In the genomic region with DNA sequence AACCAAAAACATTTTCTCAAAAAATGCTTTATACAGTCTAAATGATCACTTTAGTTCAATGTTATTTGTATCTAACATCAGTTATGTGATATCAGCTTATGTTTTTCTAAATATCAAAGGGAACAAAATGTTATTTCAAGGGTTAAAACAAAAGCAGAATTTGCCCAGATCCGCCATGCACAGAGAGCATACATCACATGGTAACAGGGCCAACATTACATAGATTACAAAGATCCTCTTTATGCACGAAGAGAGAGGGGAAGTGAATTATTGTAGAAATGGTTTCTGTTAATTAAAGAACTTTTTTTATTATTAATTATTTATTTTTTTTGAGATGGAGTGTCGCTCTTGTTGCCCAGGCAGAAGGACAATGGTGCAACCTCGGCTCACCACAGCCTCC, we compare ENCODE assay signal across 30 cellular contexts.
"Had no signal": no experiment of that assay in that cellular context is flagged by ENCODE, and none has a peak within 500 bp of the region (broad histone marks: within the 10 kb centered on the region; RNA-seq: fewer than 3 reads in every experiment).

No MANE protein-coding gene starts in this region.

- H3K27ac ChIP-seq: ovary, parathyroid adenoma, psoas muscle, right lobe of liver, sigmoid colon, suprapubic skin, testis, tibial artery, transverse colon, vagina had no signal

- H3K36me3 ChIP-seq: ovary, right lobe of liver, sigmoid colon, suprapubic skin, tibial artery, transverse colon, vagina had no signal

- DNase-seq: naive thymus-derived CD8-positive, alpha-beta T cell; nephron progenitor cell; occipital lobe; ovary; posterior cingulate gyrus; psoas muscle; right cardiac atrium; right lobe of liver; sigmoid colon; small intestine; stimulated activated CD4-positive, alpha-beta T cell treated with anti-CD3 and anti-CD28 coated beads, Interleukin-12 subunit alpha, Interleukin-12 subunit beta, amount 100 ng/mL, for 4 hours; stimulated activated CD4-positive, alpha-beta T cell treated with anti-CD3 and anti-CD28 coated beads, Interleukin-1b, Interleukin-23, amount 100 ng/mL, for 48 hours; stimulated activated CD4-positive, alpha-beta T cell treated with anti-CD3 and anti-CD28 coated beads, Interleukin-4, amount 100 ng/mL, for 1 hour; stimulated activated CD4-positive, alpha-beta T cell treated with anti-CD3 and anti-CD28 coated beads, Interleukin-4, amount 100 ng/mL, for 4 hours; stimulated activated CD8-positive, alpha-beta memory T cell treated with anti-CD3 and anti-CD28 coated beads, Interleukin-4, amount 100 ng/mL, for 48 hours; stimulated activated naive CD4-positive, alpha-beta T cell; stimulated activated naive CD8-positive, alpha-beta T cell treated with anti-CD3 and anti-CD28 coated beads, Interleukin-15, amount 100 ng/mL, for 72 hours; stimulated activated naive CD8-positive, alpha-beta T cell treated with anti-CD3 and anti-CD28 coated beads, Interleukin-15, Interleukin-2, amounts not matched to agents 100 U/mL and 50 U/mL, for 24 hours; substantia nigra; testis; tibial artery; transverse colon had no signal

- H3K4me1 Mint-ChIP-seq: naive thymus-derived CD8-positive, alpha-beta T cell; stimulated activated memory B cell treated with anti-CD40 and anti-IgM and Interleukin-4, amounts not matched to agents 10 μg/mL and 1 μg/mL and 100 μg/mL, for 72 hours; stimulated activated naive CD8-positive, alpha-beta T cell treated with anti-CD3 and anti-CD28 coated beads, Interleukin-15, amount 100 ng/mL, for 72 hours had no signal

- H3K4me3 Mint-ChIP-seq: naive thymus-derived CD8-positive, alpha-beta T cell; natural killer cell treated with Interleukin-12 subunit alpha and Interleukin-12 subunit beta and Interleukin-15 and Interleukin-18, amount 100 ng/mL, for 72 hours; nephron progenitor cell; neural crest cell; stimulated activated memory B cell treated with anti-CD40 and anti-IgM and Interleukin-4, amounts not matched to agents 10 μg/mL and 1 μg/mL and 100 μg/mL, for 72 hours; stimulated activated naive CD8-positive, alpha-beta T cell treated with anti-CD3 and anti-CD28 coated beads, Interleukin-15, amount 100 ng/mL, for 72 hours; type B pancreatic cell had no signal

- H3K27me3 Mint-ChIP-seq: natural killer cell treated with Interleukin-12 subunit alpha and Interleukin-12 subunit beta and Interleukin-15 and Interleukin-18, amount 100 ng/mL, for 72 hours; progenitor cell of endocrine pancreas; stimulated activated memory B cell treated with anti-CD40 and anti-IgM and Interleukin-4, amounts not matched to agents 10 μg/mL and 1 μg/mL and 100 μg/mL, for 72 hours; stimulated activated naive CD8-positive, alpha-beta T cell treated with anti-CD3 and anti-CD28 coated beads, Interleukin-15, amount 100 ng/mL, for 72 hours; type B pancreatic cell had no signal

- H3K27me3 ChIP-seq: ovary, right lobe of liver, sigmoid colon, suprapubic skin, testis, tibial artery, transverse colon, vagina had no signal

- H3K4me1 ChIP-seq: parathyroid adenoma, psoas muscle, right lobe of liver, sigmoid colon, suprapubic skin, testis, tibial artery, transverse colon, vagina had no signal

- H3K36me3 Mint-ChIP-seq: naive thymus-derived CD8-positive, alpha-beta T cell; stimulated activated memory B cell treated with anti-CD40 and anti-IgM and Interleukin-4, amounts not matched to agents 10 μg/mL and 1 μg/mL and 100 μg/mL, for 72 hours; type B pancreatic cell had no signal

- H3K9me3 ChIP-seq: ovary, psoas muscle, right lobe of liver, sigmoid colon, suprapubic skin, testis, tibial artery, transverse colon, vagina had no signal

- ATAC-seq: naive thymus-derived CD8-positive, alpha-beta T cell; natural killer cell treated with Interleukin-12 subunit alpha and Interleukin-12 subunit beta and Interleukin-15 and Interleukin-18, amount 100 ng/mL, for 72 hours; psoas muscle; right cardiac atrium; right lobe of liver; stimulated activated memory B cell treated with anti-CD40 and anti-IgM and Interleukin-4, amounts not matched to agents 10 μg/mL and 1 μg/mL and 100 μg/mL, for 72 hours; stimulated activated naive CD8-positive, alpha-beta T cell treated with anti-CD3 and anti-CD28 coated beads, Interleukin-15, amount 100 ng/mL, for 72 hours; stimulated activated naive CD8-positive, alpha-beta T cell treated with anti-CD3 and anti-CD28 coated beads, Interleukin-15, Interleukin-2, amounts not matched to agents 100 U/mL and 50 U/mL, for 24 hours had no signal

- H3K4me3 ChIP-seq: ovary, psoas muscle, right lobe of liver, sigmoid colon, suprapubic skin, testis, tibial artery, transverse colon, vagina had no signal

- H3K27ac Mint-ChIP-seq: naive thymus-derived CD8-positive, alpha-beta T cell; natural killer cell treated with Interleukin-12 subunit alpha and Interleukin-12 subunit beta and Interleukin-15 and Interleukin-18, amount 100 ng/mL, for 72 hours; nephron progenitor cell; progenitor cell of endocrine pancreas; stimulated activated memory B cell treated with anti-CD40 and anti-IgM and Interleukin-4, amounts not matched to agents 10 μg/mL and 1 μg/mL and 100 μg/mL, for 72 hours; stimulated activated naive CD8-positive, alpha-beta T cell treated with anti-CD3 and anti-CD28 coated beads, Interleukin-15, amount 100 ng/mL, for 72 hours; type B pancreatic cell had no signal

- H3K9me3 Mint-ChIP-seq: neural crest cell; stimulated activated memory B cell treated with anti-CD40 and anti-IgM and Interleukin-4, amounts not matched to agents 10 μg/mL and 1 μg/mL and 100 μg/mL, for 72 hours had no signal
